1 cellular context compared by ENCODE assay signal in the genomic region with DNA sequence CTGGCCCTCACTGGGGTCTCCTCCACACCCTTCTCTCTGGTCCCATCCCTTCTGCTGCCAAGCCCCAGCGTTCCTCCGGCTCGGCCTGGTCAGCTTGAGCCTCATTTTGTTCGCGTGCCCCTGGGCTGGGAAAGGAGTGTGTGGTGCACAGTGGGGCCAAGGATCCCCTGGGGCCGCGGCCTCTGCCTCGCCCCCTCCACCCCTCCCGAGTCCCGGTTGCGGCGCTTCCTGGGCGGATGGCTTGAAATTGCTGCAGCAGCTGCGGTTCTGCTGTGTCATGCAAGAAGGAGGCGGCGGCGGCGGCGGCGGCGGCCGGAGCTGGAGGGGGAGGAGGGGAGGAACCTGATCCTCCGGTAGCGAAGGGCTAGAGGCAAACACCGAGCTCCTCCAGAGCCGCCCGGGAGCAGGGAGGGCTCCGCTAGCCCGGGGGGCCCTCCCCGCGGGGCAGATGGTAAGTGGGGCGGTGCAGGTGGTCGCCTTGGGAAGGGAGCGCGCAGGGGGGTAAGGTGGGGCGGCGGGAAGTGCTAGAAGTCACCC.
TF ChIP-seq lines count a peak whose summit lies in the region.

No MANE protein-coding gene starts in this region.

TF ChIP-seq in SK-N-SH, 30 proteins besides CTCF, POLR2A, EP300 and RAD21 (continued from another document):
- TF ChIP-seq, protein P1, sequence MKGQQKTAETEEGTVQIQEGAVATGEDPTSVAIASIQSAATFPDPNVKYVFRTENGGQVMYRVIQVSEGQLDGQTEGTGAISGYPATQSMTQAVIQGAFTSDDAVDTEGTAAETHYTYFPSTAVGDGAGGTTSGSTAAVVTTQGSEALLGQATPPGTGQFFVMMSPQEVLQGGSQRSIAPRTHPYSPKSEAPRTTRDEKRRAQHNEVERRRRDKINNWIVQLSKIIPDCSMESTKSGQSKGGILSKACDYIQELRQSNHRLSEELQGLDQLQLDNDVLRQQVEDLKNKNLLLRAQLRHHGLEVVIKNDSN (IDR thresholded peaks at IDR 0.05; ENCODE audit: borderline replicate concordance, low read depth) = no peak
- no peak for TF ChIP-seq FOXJ3 (CRISPR knock-in tag; IDR thresholded peaks at IDR 0.05)
- TF ChIP-seq, protein P2, sequence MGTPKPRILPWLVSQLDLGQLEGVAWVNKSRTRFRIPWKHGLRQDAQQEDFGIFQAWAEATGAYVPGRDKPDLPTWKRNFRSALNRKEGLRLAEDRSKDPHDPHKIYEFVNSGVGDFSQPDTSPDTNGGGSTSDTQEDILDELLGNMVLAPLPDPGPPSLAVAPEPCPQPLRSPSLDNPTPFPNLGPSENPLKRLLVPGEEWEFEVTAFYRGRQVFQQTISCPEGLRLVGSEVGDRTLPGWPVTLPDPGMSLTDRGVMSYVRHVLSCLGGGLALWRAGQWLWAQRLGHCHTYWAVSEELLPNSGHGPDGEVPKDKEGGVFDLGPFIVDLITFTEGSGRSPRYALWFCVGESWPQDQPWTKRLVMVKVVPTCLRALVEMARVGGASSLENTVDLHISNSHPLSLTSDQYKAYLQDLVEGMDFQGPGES (IDR thresholded peaks at IDR 0.05; ENCODE audit: low read depth, low read length) = no peak
- TF ChIP-seq TCF12 (IDR thresholded peaks at IDR 0.05) = peak; percentile 77
- TF ChIP-seq, protein P3, sequence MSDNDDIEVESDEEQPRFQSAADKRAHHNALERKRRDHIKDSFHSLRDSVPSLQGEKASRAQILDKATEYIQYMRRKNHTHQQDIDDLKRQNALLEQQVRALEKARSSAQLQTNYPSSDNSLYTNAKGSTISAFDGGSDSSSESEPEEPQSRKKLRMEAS (IDR thresholded peaks at IDR 0.05; ENCODE audit: low read depth) = peak; percentile 91
- TF ChIP-seq GABPA (IDR thresholded peaks at IDR 0.05; ENCODE audit: low read depth) = peak; percentile 44; the same call in 1 of the 2 replicates
- no peak for TF ChIP-seq MXI1 (IDR thresholded peaks at IDR 0.05; ENCODE audit: low read depth, low read length)
TF ChIP-seq in SK-N-SH: peak in this region for 15.
